ENCODE assay signal across 16 cellular contexts in the genomic region with DNA sequence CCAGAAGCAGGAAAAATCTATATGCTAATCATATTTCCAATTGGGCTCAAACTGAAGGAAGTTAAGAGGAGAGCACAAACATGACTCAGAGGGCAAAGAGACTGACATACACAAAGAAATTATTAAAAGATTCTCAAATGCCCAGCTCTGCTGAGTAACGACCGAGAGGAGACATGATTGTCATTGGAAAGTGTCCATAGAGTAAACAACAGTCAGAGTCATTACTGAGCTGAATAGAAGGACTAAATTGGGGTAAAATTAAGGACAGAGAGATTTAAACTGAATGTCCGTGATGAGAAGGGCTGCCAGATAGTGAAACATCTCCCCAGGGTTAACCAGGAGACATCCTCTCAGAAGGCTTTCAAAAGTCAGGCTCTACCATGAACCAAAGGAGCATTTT.
A peak's percentile ranks its signal among the peaks of the same experiment; 100 is the strongest.
DNase-seq lines count a peak whose midpoint lies in the region; ATAC-seq, FAIRE-seq and TF ChIP-seq lines count a peak whose summit lies in the region.
"Had no signal": no experiment of that assay in that cellular context is flagged by ENCODE, and none has a peak within 500 bp of the region (broad histone marks: within the 10 kb centered on the region; RNA-seq: fewer than 3 reads in every experiment).

No MANE protein-coding gene starts in this region.

- no peak overlapping the region for H3K4me3 Mint-ChIP-seq in chondrocyte (ENCODE audit: unreplicated experiment)
- H3K4me3 Mint-ChIP-seq: activated CD4-positive, alpha-beta T cell treated with anti-CD3 and anti-CD28 coated beads, Interleukin-2, amount 10 ng/mL, durations not matched to agents 7 days and 5 days; activated T-helper 17 cell treated with anti-CD3 and anti-CD28 coated beads, Interleukin-2, amount 50 U/mL, for 72 hours had no signal

- no peaks in the 10 kb centered on the region for H3K27me3 Mint-ChIP-seq in chondrocyte (ENCODE audit: low read depth)
- H3K27me3 Mint-ChIP-seq: activated CD4-positive, alpha-beta T cell treated with anti-CD3 and anti-CD28 coated beads, Interleukin-2, amount 10 ng/mL, durations not matched to agents 7 days and 5 days had no signal

- no peak for TF ChIP-seq CTCF in chondrocyte (IDR thresholded peaks at IDR 0.05)
- no peak for TF ChIP-seq CTCF in pancreas (IDR thresholded peaks at IDR 0.05)

- FAIRE-seq in pancreas (lab: Jason Lieb, UNC): no peak
- FAIRE-seq: HTR-8/SVneo had no signal

- DNase-seq in DMS53 (lab: John Stamatoyannopoulos, UW) (peak; percentile 36), DMS53 treated with DMSO at 0.1 percent for 48 hours (lab: John Stamatoyannopoulos, UW; ENCODE audit: unreplicated experiment) (no peak), NCI-H2029 (lab: John Stamatoyannopoulos, UW) (peak; percentile 29), chondrocyte (ENCODE audit: low spot score) (no peak), pancreas (no peak), globus pallidus (ENCODE audit: low spot score) (no peak)
- DNase-seq: 8988T; activated CD4-positive, alpha-beta T cell treated with anti-CD3 and anti-CD28 coated beads, Interleukin-2, amount 10 ng/mL, durations not matched to agents 7 days and 5 days; Calu3; effector CD8-positive, alpha-beta T cell; SW 1271 had no signal

- no peaks in the 10 kb centered on the region for H3K9me3 ChIP-seq in pancreas

- peaks cover 0 to 18% (median 9%) of the 10 kb centered on the region in 3 donors for H3K4me1 ChIP-seq in pancreas

- H3K4me1 Mint-ChIP-seq in chondrocyte (ENCODE audit: low read depth): peaks cover 12% of the 10 kb centered on the region
- H3K4me1 Mint-ChIP-seq: activated CD4-positive, alpha-beta T cell treated with anti-CD3 and anti-CD28 coated beads, Interleukin-2, amount 10 ng/mL, durations not matched to agents 7 days and 5 days; activated T-helper 17 cell treated with anti-CD3 and anti-CD28 coated beads, Interleukin-2, amount 50 U/mL, for 72 hours had no signal

- intact Hi-C loops in pancreas (cut with DNase I): no loop called here

- peak overlapping the region; percentile 55 for H3K27ac Mint-ChIP-seq in chondrocyte (ENCODE audit: unreplicated experiment)
- H3K27ac Mint-ChIP-seq: activated CD4-positive, alpha-beta T cell treated with anti-CD3 and anti-CD28 coated beads, Interleukin-2, amount 10 ng/mL, durations not matched to agents 7 days and 5 days; activated T-helper 17 cell treated with anti-CD3 and anti-CD28 coated beads, Interleukin-2, amount 50 U/mL, for 72 hours had no signal

- WGBS in pancreas, 2 donors: 25 to 33% methylated on average over 3 of the region's 3 CpGs

- H3K27me3 ChIP-seq in pancreas: no peaks in the 10 kb centered on the region
- H3K27me3 ChIP-seq: hepatocyte had no signal

- no peaks in the 10 kb centered on the region for H3K36me3 ChIP-seq in pancreas

- H3K36me3 Mint-ChIP-seq in chondrocyte (ENCODE audit: low read depth): no peaks in the 10 kb centered on the region

- H3K4me3 ChIP-seq in pancreas: no peak overlapping the region
- H3K4me3 ChIP-seq: hepatocyte had no signal

- H3K9me3 Mint-ChIP-seq in chondrocyte (ENCODE audit: low read depth): no peaks in the 10 kb centered on the region
- H3K9me3 Mint-ChIP-seq: activated CD4-positive, alpha-beta T cell treated with anti-CD3 and anti-CD28 coated beads, Interleukin-2, amount 10 ng/mL, durations not matched to agents 7 days and 5 days; activated T-helper 17 cell treated with anti-CD3 and anti-CD28 coated beads, Interleukin-2, amount 50 U/mL, for 72 hours had no signal

- peak; percentile 65 to 85 (median 73) for ATAC-seq in pancreas
- ATAC-seq in HG02981 (IDR thresholded peaks at IDR 0.05; ENCODE audit: unreplicated experiment): no peak
- no peak for ATAC-seq in HG03521 (IDR thresholded peaks at IDR 0.05; ENCODE audit: unreplicated experiment)
- ATAC-seq: activated T-helper 17 cell treated with anti-CD3 and anti-CD28 coated beads, Interleukin-2, amount 50 U/mL, for 72 hours had no signal

- peak overlapping the region in 1 of 4 donors; percentile 56 for H3K27ac ChIP-seq in pancreas
- H3K27ac ChIP-seq: hepatocyte had no signal

Comparison
In these comparisons a context has a peak if more than half of its experiments do, and no peak if none do; other contexts are left out.
1. DNase-seq: peak in DMS53 (single experiment) and NCI-H2029 (single experiment); none in DMS53 treated with DMSO at 0.1 percent for 48 hours (single experiment), chondrocyte (single experiment), pancreas (0 of 6) and globus pallidus (single experiment).
2. ATAC-seq: peak in pancreas (4 of 4); none in HG02981 (single experiment) and HG03521 (single experiment).